Comparison of ENCODE assay signal across 14 cellular contexts in the genomic region with DNA sequence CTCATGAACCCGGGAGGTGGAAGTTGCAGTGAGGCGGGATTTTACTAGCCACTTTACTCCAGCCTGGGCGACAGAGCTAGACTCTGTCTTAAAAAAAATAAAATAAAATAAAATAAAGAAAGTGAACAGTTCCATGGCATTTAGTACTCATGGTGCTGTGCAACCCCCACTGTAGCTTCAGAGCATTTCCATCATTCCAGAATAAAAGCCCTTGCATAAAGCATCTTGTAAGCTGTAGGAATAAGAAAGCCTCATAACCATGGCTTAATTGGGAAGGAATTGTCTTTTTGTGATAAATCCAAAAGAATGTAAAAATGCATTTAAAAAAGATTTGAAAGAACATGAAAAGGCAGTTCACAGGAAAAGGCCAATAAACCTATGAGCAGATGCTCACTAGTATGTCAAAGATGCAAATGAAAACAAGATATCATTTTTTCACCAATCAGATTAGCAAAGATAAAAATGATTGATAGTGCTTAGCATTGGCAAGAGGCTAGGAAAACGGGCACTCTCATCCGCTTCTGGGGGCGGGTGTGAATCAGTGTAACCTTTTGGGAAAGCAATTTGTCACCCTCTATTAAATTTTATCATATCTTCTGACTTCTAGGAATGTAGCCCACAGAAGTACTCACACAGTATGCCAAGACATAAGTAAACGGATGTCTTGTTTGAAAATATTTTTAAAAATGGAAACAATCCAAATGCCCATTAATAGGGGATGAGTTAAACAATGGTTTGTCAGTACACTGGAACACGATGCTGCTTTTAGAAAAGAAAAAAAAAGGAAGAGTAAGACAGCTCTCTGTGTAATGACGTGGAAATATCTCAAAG.
DNase-seq lines count a peak whose midpoint lies in the region.
"Had no signal": no experiment of that assay in that cellular context is flagged by ENCODE, and none has a peak within 500 bp of the region (broad histone marks: within the 10 kb centered on the region; RNA-seq: fewer than 3 reads in every experiment).

No MANE protein-coding gene starts in this region.

- no peaks in the 10 kb centered on the region for H3K9me3 ChIP-seq in HAP-1
- H3K9me3 ChIP-seq: BLaER1, ovary had no signal

- in situ Hi-C loops in HAP-1 (cut with MboI; ENCODE audit: low sequenced_read_pairs): no loop called here

- no peaks in the 10 kb centered on the region for H3K79me2 ChIP-seq in ACC112 (ENCODE audit: control insufficient read depth, insufficient read depth, low read length, unreplicated experiment)

- H3K4me3 ChIP-seq in ACC112 (ENCODE audit: low read depth, low read length) (no peak overlapping the region), HAP-1 (no peak overlapping the region)
- H3K4me3 ChIP-seq: BLaER1, ovary had no signal

- H3K4me1 ChIP-seq in ACC112 (ENCODE audit: control insufficient read depth, insufficient read depth, low read length, unreplicated experiment) (peaks cover 7% of the 10 kb centered on the region), HAP-1 (peaks cover 14% of the 10 kb centered on the region)

- peak overlapping the region; percentile 20; the same call in 1 of the 2 replicates for H3K27ac ChIP-seq in ACC112 (ENCODE audit: low read depth, low read length)
- H3K27ac ChIP-seq: BLaER1, ovary had no signal

- peak; percentile 49 to 83 for DNase-seq in HAP-1 (ENCODE audit: low spot score in 2 of 2)
- peak; percentile 92 for DNase-seq in T1000 (lab: John Stamatoyannopoulos, UW)
- peak; percentile 62 for DNase-seq in glomerular visceral epithelial cell (ENCODE audit: extremely low spot score)
- DNase-seq in epidermal melanocyte (ENCODE audit: insufficient read length, low spot score): no peak
- no peak for DNase-seq in NCI-H1417 (lab: John Stamatoyannopoulos, UW)
- no peak for DNase-seq in NCI-H2227 (lab: John Stamatoyannopoulos, UW; ENCODE audit: unreplicated experiment)
- DNase-seq in posterior cingulate gyrus: no peak
- DNase-seq: activated T-cell treated with anti-CD3 and anti-CD28 coated beads, Interleukin-2, amount 50 U/mL, for 24 hours; effector CD8-positive, alpha-beta T cell; GF-D8; mesendoderm; ovary had no signal

- H3K27me3 ChIP-seq in ACC112 (ENCODE audit: insufficient read depth, low read length) (no peaks in the 10 kb centered on the region), HAP-1 (ENCODE audit: low read depth) (no peaks in the 10 kb centered on the region)
- H3K27me3 ChIP-seq: BLaER1, ovary had no signal

- intact Hi-C loops in posterior cingulate gyrus (cut with DNase I): no loop called here

- H2AFZ ChIP-seq in ACC112 (ENCODE audit: low read length, unreplicated experiment): no peak overlapping the region

- H3K36me3 ChIP-seq in ACC112 (ENCODE audit: insufficient read depth, low read length): no peaks in the 10 kb centered on the region
- no peaks in the 10 kb centered on the region for H3K36me3 ChIP-seq in HAP-1 (replicated peaks)
- H3K36me3 ChIP-seq: ovary had no signal

Comparison
In these comparisons a context has a peak if more than half of its experiments do, and no peak if none do; other contexts are left out.
1. DNase-seq: peak in HAP-1 (2 of 2), T1000 (single experiment) and glomerular visceral epithelial cell (single experiment); none in epidermal melanocyte (single experiment), NCI-H1417 (0 of 3), NCI-H2227 (single experiment) and posterior cingulate gyrus (0 of 10).